In the genomic region with DNA sequence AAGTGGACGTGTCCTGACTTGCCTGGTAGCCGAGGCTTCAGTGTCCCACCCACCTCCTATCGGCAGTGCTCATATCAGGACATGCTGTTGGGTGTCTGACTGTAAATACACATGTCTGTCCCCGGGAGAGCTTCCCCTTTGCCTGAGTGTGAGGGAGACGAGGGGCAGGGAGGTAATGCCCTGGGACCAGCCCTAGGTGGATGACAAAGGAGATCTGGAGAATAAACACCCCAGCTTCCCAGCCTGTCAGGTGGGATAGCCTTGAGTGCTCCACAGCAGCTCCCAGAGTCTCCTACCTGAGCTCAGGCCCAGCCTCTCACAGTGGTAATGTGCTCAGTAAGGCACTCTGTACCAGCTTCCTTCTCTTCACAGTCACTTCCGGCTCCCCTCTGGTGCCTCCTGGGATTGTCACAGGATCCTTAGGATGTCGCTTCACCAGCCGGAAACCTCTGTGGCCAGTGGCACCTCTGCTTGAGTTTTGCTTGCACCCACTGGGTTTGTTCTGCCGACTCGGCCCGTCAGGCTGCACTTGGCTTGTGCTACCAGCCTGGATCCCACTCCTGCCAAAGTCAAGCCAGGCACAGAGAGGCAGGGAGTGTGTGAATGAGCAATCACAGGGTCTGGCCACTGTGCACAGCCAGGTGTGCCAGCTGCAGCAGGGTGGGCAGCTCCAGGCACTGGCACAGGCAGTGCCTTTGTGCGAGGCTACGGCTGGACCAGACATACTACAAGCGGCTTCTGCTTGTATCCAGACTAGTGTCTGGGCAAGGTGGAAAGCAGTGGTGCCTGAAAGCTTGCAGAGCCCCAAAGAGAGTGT, we compare ENCODE assay signal across 13 cellular contexts. TPM values are rescaled to one million over a fixed set of nuclear protein-coding genes. Genes with fewer than 3 reads are reported as not detected.
DNase-seq lines count a peak whose midpoint lies in the region; ATAC-seq and TF ChIP-seq lines count a peak whose summit lies in the region.
"Had no signal": no experiment of that assay in that cellular context is flagged by ENCODE, and none has a peak within 500 bp of the region (broad histone marks: within the 10 kb centered on the region; RNA-seq: fewer than 3 reads in every experiment).

No MANE protein-coding gene starts in this region.

- ATAC-seq in foreskin keratinocyte (peak; percentile 42), sciatic nerve (peak; percentile 42), GM21367 (IDR thresholded peaks at IDR 0.05; ENCODE audit: unreplicated experiment) (no peak), HG03175 (IDR thresholded peaks at IDR 0.05; ENCODE audit: unreplicated experiment) (no peak)
- ATAC-seq: left cardiac atrium had no signal

- intact Hi-C loops in sciatic nerve (cut with DNase I): no loop called here

- no peaks in the 10 kb centered on the region for H3K27me3 ChIP-seq in foreskin keratinocyte

- H3K4me1 ChIP-seq in foreskin keratinocyte: peaks cover 22% of the 10 kb centered on the region

- no peak for TF ChIP-seq CTCF in foreskin keratinocyte (conservative IDR thresholded peaks at IDR 0.05)

- peak; percentile 56 for DNase-seq in NCI-H82 (lab: John Stamatoyannopoulos, UW)
- DNase-seq in NCI-H82 treated with DMSO at 0.1 percent for 48 hours (lab: John Stamatoyannopoulos, UW; ENCODE audit: unreplicated experiment): no peak
- DNase-seq in SHP77 (lab: John Stamatoyannopoulos, UW): peak; percentile 59 to 63
- peak in 1 of 2 donors; percentile 25 for DNase-seq in foreskin keratinocyte
- no peak for DNase-seq in sciatic nerve (ENCODE audit: low spot score)
- DNase-seq in dedifferentiated amniotic fluid mesenchymal stem cell (ENCODE audit: extremely low spot score): no peak
- DNase-seq: DMS79, left cardiac atrium, NCI-H1105 treated with DMSO at 0.1 percent for 48 hours, OCI-M1, posterior cingulate gyrus had no signal

- H3K27ac ChIP-seq in foreskin keratinocyte: no peak overlapping the region

RNA-seq across cellular contexts. Expression of gene RGCC, which starts 54.4 kb away (rescaled TPM):
- total RNA-seq in foreskin keratinocyte (0.51 and 0.88 TPM in 2 replicates), sciatic nerve (138 TPM)
- 0.74 and 1.1 TPM in 2 replicates for polyA plus RNA-seq in foreskin keratinocyte

Comparison
In these comparisons a context has a peak if more than half of its experiments do, and no peak if none do; other contexts are left out.
1. DNase-seq: peak in NCI-H82 (single experiment) and SHP77 (2 of 2); none in NCI-H82 treated with DMSO at 0.1 percent for 48 hours (single experiment), sciatic nerve (single experiment) and dedifferentiated amniotic fluid mesenchymal stem cell (single experiment).
2. ATAC-seq: peak in foreskin keratinocyte (single experiment) and sciatic nerve (single experiment); none in GM21367 (single experiment) and HG03175 (single experiment).
3. RNA of gene RGCC, which starts 54.4 kb away (total RNA-seq): 138 TPM in sciatic nerve (single experiment); 0.51 to 0.88 TPM in foreskin keratinocyte; every median in the first group is over 10 times any median in the second.